Comparison of ENCODE assay signal across 8 cellular contexts in the genomic region with DNA sequence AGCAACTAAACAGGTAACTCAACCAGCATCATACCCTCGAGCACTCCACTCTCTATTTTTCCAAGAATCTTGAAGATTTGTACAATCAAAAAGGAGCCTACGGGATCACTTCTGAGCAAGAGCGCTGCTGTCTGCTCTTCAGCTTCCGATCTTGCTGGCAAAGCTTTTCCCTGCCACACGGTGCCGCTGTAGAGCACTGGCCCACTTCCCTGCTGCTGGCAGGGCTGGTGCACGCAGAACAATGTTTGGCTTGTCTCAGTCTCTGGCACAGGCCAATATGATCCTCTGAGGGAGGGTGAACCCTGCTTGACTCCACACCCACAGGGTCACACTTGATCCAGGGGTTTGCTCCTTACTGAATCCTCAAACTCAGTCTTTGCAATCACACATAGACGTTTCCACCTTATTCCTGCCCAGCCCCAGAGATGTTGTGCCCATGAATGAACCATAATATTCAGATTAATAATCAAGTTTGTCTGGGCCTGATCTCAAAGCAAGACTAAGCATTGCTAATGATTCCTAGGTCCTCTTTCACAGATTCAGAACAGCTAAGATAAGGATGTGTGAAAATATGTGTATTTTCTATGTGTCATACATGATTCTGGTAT.
A peak's percentile ranks its signal among the peaks of the same experiment; 100 is the strongest.
DNase-seq lines count a peak whose midpoint lies in the region; ATAC-seq lines count a peak whose summit lies in the region.

No MANE protein-coding gene starts in this region.

- H3K36me3 Mint-ChIP-seq in activated naive CD8-positive, alpha-beta T cell treated with anti-CD3 and anti-CD28 coated beads for 36 hours: no peaks in the 10 kb centered on the region

- peaks cover 6% of the 10 kb centered on the region for H3K9me3 Mint-ChIP-seq in activated naive CD8-positive, alpha-beta T cell treated with anti-CD3 and anti-CD28 coated beads for 36 hours

- peak; percentile 89 for ATAC-seq in GM18858 (IDR thresholded peaks at IDR 0.05; ENCODE audit: unreplicated experiment)
- peak; percentile 74 for ATAC-seq in HG03025 (IDR thresholded peaks at IDR 0.05; ENCODE audit: low FRiP score, unreplicated experiment)
- ATAC-seq in left cardiac atrium: peak; percentile 80 to 91

- H3K4me1 Mint-ChIP-seq in activated naive CD8-positive, alpha-beta T cell treated with anti-CD3 and anti-CD28 coated beads for 36 hours: peaks cover 4% of the 10 kb centered on the region

- no peak overlapping the region for H3K4me3 Mint-ChIP-seq in activated naive CD8-positive, alpha-beta T cell treated with anti-CD3 and anti-CD28 coated beads for 36 hours

- no peak overlapping the region for H3K27ac Mint-ChIP-seq in activated naive CD8-positive, alpha-beta T cell treated with anti-CD3 and anti-CD28 coated beads for 36 hours

- intact Hi-C loops in left cardiac atrium (cut with DNase I): loop anchor here in 1 of 2 donors (5.0 to 10.0 kb wide), 3 partner anchors 165 to 795 kb away; no protein-coding TSS in a partner anchor

- DNase-seq in AG20443 (ENCODE audit: low spot score): peak; percentile 85
- DNase-seq in NCI-H748 treated with DMSO at 0.1 percent for 48 hours (lab: John Stamatoyannopoulos, UW): peak; percentile 59
- peak; percentile 36 for DNase-seq in activated naive CD8-positive, alpha-beta T cell treated with anti-CD3 and anti-CD28 coated beads for 36 hours
- peak; percentile 75 for DNase-seq in left cardiac atrium
- peak; percentile 62 for DNase-seq in retina
- DNase-seq in NCI-H1105 treated with DMSO at 0.1 percent for 48 hours (lab: John Stamatoyannopoulos, UW): no peak

- peaks cover 47% of the 10 kb centered on the region for H3K27me3 Mint-ChIP-seq in activated naive CD8-positive, alpha-beta T cell treated with anti-CD3 and anti-CD28 coated beads for 36 hours
